Comparison of ENCODE assay signal across 8 cellular contexts in genomic region chr5:149990518-149991376, GRCh38. TPM values are rescaled to one million over a fixed set of nuclear protein-coding genes. Genes with fewer than 3 reads are reported as not detected.
DNase-seq lines count a peak whose midpoint lies in the region; ATAC-seq and TF ChIP-seq lines count a peak whose summit lies in the region.

No MANE protein-coding gene starts in this region.

- no peak for ATAC-seq in GM21390 (IDR thresholded peaks at IDR 0.05; ENCODE audit: unreplicated experiment)

- H3K4me3 ChIP-seq in HFF-Myc (replicated peaks; ENCODE audit: low read depth, low read length) (no peak overlapping the region), right atrium auricular region (no peak overlapping the region), sigmoid colon (no peak overlapping the region)

- peaks cover 8% of the 10 kb centered on the region for H3K36me3 ChIP-seq in right atrium auricular region
- H3K36me3 ChIP-seq in sigmoid colon: peaks cover 0 to 13% (median 0%) of the 10 kb centered on the region in 4 donors

- no peak for TF ChIP-seq POLR2A in sigmoid colon (IDR thresholded peaks at IDR 0.05)

- no peak for TF ChIP-seq EP300 in sigmoid colon (IDR thresholded peaks at IDR 0.05)

- TF ChIP-seq CTCF in HFF-Myc (IDR thresholded peaks at IDR 0.05; ENCODE audit: low read depth, low read length, missing control alignments) (peak; percentile 90), right atrium auricular region (IDR thresholded peaks at IDR 0.05) (peak; percentile 77 to 93), sigmoid colon (IDR thresholded peaks at IDR 0.05) (peak; percentile 85 to 96 (median 90))

- 64 to 70% methylated on average over 4 of the region's 4 CpGs for WGBS in sigmoid colon, 2 donors

- H3K4me1 ChIP-seq in right atrium auricular region (peaks cover 0 to 4% of the 10 kb centered on the region in 2 donors), sigmoid colon (peaks cover 0 to 5% (median 2%) of the 10 kb centered on the region in 4 donors)

- intact Hi-C loops in sigmoid colon (cut with DNase I): loop anchor here (2.0 to 10.0 kb wide), 5 partner anchors 30 to 352 kb away; partner anchors contain the start of gene SLC26A2

- H3K9me3 ChIP-seq in right atrium auricular region (no peaks in the 10 kb centered on the region), sigmoid colon (no peaks in the 10 kb centered on the region)

- no peaks in the 10 kb centered on the region for H3K27me3 ChIP-seq in right atrium auricular region
- H3K27me3 ChIP-seq in sigmoid colon: no peaks in the 10 kb centered on the region

- DNase-seq in EH (ENCODE audit: low read depth) (peak; percentile 78), HFF-Myc (ENCODE audit: extremely low read depth, low read depth) (peak; percentile 44), NCI-H1436 (lab: John Stamatoyannopoulos, UW) (peak; percentile 76), T follicular helper cell (ENCODE audit: low read depth) (peak; percentile 51), amniotic stem cell (lab: John Stamatoyannopoulos, UW) (peak; percentile 70), right atrium auricular region (ENCODE audit: low spot score) (peak; percentile 75), sigmoid colon (peak; percentile 84)

- H3K27ac ChIP-seq in right atrium auricular region (no peak overlapping the region), sigmoid colon (no peak overlapping the region)

RNA-seq across cellular contexts. Expression of gene TIGD6, which starts 9.7 kb away (rescaled TPM):
- 1 to 10 TPM; 1.6 to 2.3 TPM for total RNA-seq in right atrium auricular region
- total RNA-seq in sigmoid colon: 10 to 100 TPM in 1 of 4 donors, 1 to 10 TPM in 3; 1.6 to 11.4 (median 3.8) TPM
- polyA plus RNA-seq in sigmoid colon: 1 to 10 TPM in 2 of 3 donors, under 1 TPM in 1; 0.60 to 2.4 (median 1.4) TPM

RNA-seq across cellular contexts. Expression of gene HMGXB3, which starts 9.8 kb away (rescaled TPM):
- total RNA-seq in right atrium auricular region: 10 to 100 TPM; 18.4 to 21.1 TPM
- total RNA-seq in sigmoid colon: 10 to 100 TPM; 13.9 to 28.8 (median 21.0) TPM
- 10 to 100 TPM in 1 of 3 donors, 1 to 10 TPM in 2; 3.6 to 22.5 (median 6.5) TPM for polyA plus RNA-seq in sigmoid colon

RNA-seq across cellular contexts. Expression of gene SLC26A2, which starts 30.2 kb away (rescaled TPM):
- 10 to 100 TPM in 1 of 2 donors, 1 to 10 TPM in 1; 7.2 to 12.0 TPM for total RNA-seq in right atrium auricular region
- total RNA-seq in sigmoid colon: 10 to 100 TPM in 1 of 4 donors, 1 to 10 TPM in 3; 6.4 to 12.1 (median 7.0) TPM
- 10 to 100 TPM; 40.2 to 88.8 (median 42.8) TPM for polyA plus RNA-seq in sigmoid colon

RNA-seq across cellular contexts. Expression of gene PDE6A, which starts 46.2 kb away (rescaled TPM):
- under 1 TPM in 1 of 2 donors, not detected in 1; 0.08 TPM for total RNA-seq in right atrium auricular region
- total RNA-seq in sigmoid colon: not detected
- 1 to 10 TPM; 1.6 to 2.8 (median 2.4) TPM for polyA plus RNA-seq in sigmoid colon
